Comparison of ENCODE assay signal across 8 cellular contexts in the genomic region with DNA sequence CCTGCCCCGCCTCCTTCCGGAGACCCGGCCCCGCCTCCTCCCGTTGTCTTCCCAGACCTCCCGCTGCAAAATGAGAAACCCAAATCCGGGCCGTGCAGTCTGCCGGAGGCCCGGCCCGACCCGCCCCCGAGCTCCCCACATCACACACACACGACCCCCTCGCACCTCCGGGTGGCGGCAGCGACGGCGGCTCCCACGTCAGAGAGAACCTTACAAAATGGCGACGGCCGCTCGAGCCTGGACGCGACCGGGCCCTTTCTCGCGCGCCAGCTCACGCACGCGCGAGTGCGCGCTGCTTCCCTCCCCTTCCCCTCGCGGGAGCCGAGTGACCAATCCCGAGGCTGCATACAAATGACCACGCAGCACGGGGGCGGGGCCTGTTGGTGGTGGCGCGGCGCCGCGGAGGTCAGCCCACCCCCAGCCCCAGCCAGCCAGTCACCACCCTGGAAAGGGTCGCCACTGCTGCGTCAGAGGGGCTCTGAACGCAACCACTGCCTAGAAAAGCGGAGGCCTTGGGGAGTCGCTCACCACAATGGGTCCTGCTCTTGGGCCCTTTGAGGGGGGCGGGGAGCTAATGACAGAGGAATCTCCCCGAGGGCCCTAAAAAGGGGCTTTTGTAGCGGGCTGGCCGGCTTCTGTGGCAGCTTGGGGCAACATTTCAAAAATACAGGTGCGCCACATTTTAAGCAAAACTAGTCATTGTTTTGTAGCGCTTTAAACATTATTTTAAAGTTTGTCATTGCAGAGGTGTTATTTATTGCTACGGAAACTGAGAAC.
DNase-seq lines count a peak whose midpoint lies in the region; ATAC-seq lines count a peak whose summit lies in the region.

A gene with protein sequence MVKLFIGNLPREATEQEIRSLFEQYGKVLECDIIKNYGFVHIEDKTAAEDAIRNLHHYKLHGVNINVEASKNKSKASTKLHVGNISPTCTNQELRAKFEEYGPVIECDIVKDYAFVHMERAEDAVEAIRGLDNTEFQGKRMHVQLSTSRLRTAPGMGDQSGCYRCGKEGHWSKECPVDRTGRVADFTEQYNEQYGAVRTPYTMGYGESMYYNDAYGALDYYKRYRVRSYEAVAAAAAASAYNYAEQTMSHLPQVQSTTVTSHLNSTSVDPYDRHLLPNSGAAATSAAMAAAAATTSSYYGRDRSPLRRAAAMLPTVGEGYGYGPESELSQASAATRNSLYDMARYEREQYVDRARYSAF (minus strand): TSS at position 289 of the 777 bp plus-strand sequence. CDS start 808 bp downstream, outside the sequence.

- H3K4me1 ChIP-seq in BLaER1 treated with 17β-estradiol and CSF1 and Interleukin-3, amounts not matched to agents 10 nM and 100 nM, result peaks cover 33 to 61% (median 46%) of the 10 kb centered on the region in 10 experiments

- H3K4me3 ChIP-seq in BLaER1 treated with 17β-estradiol and CSF1 and Interleukin-3, amounts not matched to agents 10 nM and 100 nM, result peak within 1 kb of the TSS; percentile 62 to 78 (median 72)

- ATAC-seq in GM19351 (IDR thresholded peaks at IDR 0.05; ENCODE audit: unreplicated experiment) (peak; percentile 85), HG03520 (IDR thresholded peaks at IDR 0.05; ENCODE audit: unreplicated experiment) (peak; percentile 77)

- peaks cover 0 to 45% (median 30%) of the 10 kb centered on the region in 11 experiments; a peak in 15 of 22 replicates for H4K20me1 ChIP-seq in BLaER1 treated with 17β-estradiol and CSF1 and Interleukin-3, amounts not matched to agents 10 nM and 100 nM

- peaks cover 0 to 35% (median 13%) of the 10 kb centered on the region in 11 experiments; a peak in 10 of 22 replicates for H3K36me3 ChIP-seq in BLaER1 treated with 17β-estradiol and CSF1 and Interleukin-3, amounts not matched to agents 10 nM and 100 nM

- H3K9me3 ChIP-seq in BLaER1 treated with 17β-estradiol and CSF1 and Interleukin-3, amounts not matched to agents 10 nM and 100 nM (replicated peaks in 1 of 11), result peaks cover 0 to 10% (median 0%) of the 10 kb centered on the region in 11 experiments; a peak in 1 of 22 replicates

- H3K4me2 ChIP-seq in BLaER1 treated with 17β-estradiol and CSF1 and Interleukin-3, amounts not matched to agents 10 nM and 100 nM, result peak within 1 kb of the TSS; percentile 94 to 99 (median 97)

- no peaks in the 10 kb centered on the region for H3K27me3 ChIP-seq in BLaER1 treated with 17β-estradiol and CSF1 and Interleukin-3, amounts not matched to agents 10 nM and 100 nM
- no peaks in the 10 kb centered on the region for H3K27me3 ChIP-seq in layer of hippocampus (ENCODE audit: control insufficient read depth, insufficient read depth, low read length)

- DNase-seq in NCI-H526 treated with DMSO at 0.1 percent for 48 hours (lab: John Stamatoyannopoulos, UW), result peak; percentile 95
- peak; percentile 98 for DNase-seq in activated CD4-positive, alpha-beta T cell treated with anti-CD3 and anti-CD28 coated beads for 48 hours
- peak; percentile 87 to 97 (median 92) for DNase-seq in stimulated activated CD4-positive, alpha-beta T cell treated with anti-CD3 and anti-CD28 coated beads, Interleukin-1b, Interleukin-23, amount 100 ng/mL, for 24 hours (ENCODE audit: low read depth in 4 of 4, low spot score in 1 of 4)

- peak within 1 kb of the TSS; percentile 83 to 89 (median 87) for H3K9ac ChIP-seq in BLaER1 treated with 17β-estradiol and CSF1 and Interleukin-3, amounts not matched to agents 10 nM and 100 nM

- peak within 1 kb of the TSS; percentile 68 to 91 (median 87) for H3K27ac ChIP-seq in BLaER1 treated with 17β-estradiol and CSF1 and Interleukin-3, amounts not matched to agents 10 nM and 100 nM
- peak within 1 kb of the TSS; percentile 94 for H3K27ac ChIP-seq in cingulate gyrus (ENCODE audit: low read depth, low read length)
- peak within 1 kb of the TSS; percentile 77 for H3K27ac ChIP-seq in layer of hippocampus (ENCODE audit: low read depth, low read length)

Comparison
In these comparisons a context has a peak if more than half of its experiments do, and no peak if none do; other contexts are left out.
1. Peak in every context shown above with its lines: DNase-seq, ATAC-seq, H3K4me3 ChIP-seq and H3K27ac ChIP-seq.